In genomic region chr5:69167488-69167845, GRCh38 we compare ENCODE assay signal across 8 cellular contexts. TPM values are rescaled to one million over a fixed set of nuclear protein-coding genes. Genes with fewer than 3 reads are reported as not detected.
DNase-seq lines count a peak whose midpoint lies in the region; ATAC-seq and TF ChIP-seq lines count a peak whose summit lies in the region.

No MANE protein-coding gene starts in this region.

- H3K4me1 Mint-ChIP-seq in osteocyte (ENCODE audit: unreplicated experiment) = peaks cover 28% of the 10 kb centered on the region

- H3K36me3 ChIP-seq in esophagus (ENCODE audit: control insufficient read depth in 2 of 2, insufficient read depth in 2 of 2, low read length in 1 of 2) = no peaks in the 10 kb centered on the region

- peak overlapping the region in 1 of 2 donors; percentile 56 for H3K27ac ChIP-seq in esophagus (ENCODE audit: low read depth in 2 of 2, low read length in 1 of 2)

- H3K4me1 ChIP-seq in esophagus (ENCODE audit: control insufficient read depth in 2 of 2, insufficient read depth in 2 of 2, low read length in 1 of 2) = no peaks in the 10 kb centered on the region

- no peaks in the 10 kb centered on the region for H3K9me3 Mint-ChIP-seq in osteocyte (ENCODE audit: unreplicated experiment)

- H3K36me3 Mint-ChIP-seq in osteocyte (ENCODE audit: unreplicated experiment) = peaks cover 3% of the 10 kb centered on the region

- no peaks in the 10 kb centered on the region for H3K27me3 ChIP-seq in esophagus (ENCODE audit: control insufficient read depth in 1 of 2, insufficient read depth in 2 of 2, low read length in 2 of 2)

- H3K9me3 ChIP-seq in esophagus (ENCODE audit: control insufficient read depth in 2 of 2, insufficient read depth in 1 of 2, low read depth in 1 of 2, low read length in 1 of 2) = no peaks in the 10 kb centered on the region

- ATAC-seq in GM21423 (IDR thresholded peaks at IDR 0.05; ENCODE audit: unreplicated experiment) (no peak), omental fat pad (ENCODE audit: low FRiP score) (no peak)

- WGBS in esophagus, 2 donors = 0% methylated on average over 11 of the region's 11 CpGs

- H3K27ac Mint-ChIP-seq in osteocyte (ENCODE audit: unreplicated experiment) = peak overlapping the region; percentile 93

- DNase-seq in GM12865 (ENCODE audit: low read depth) (peak; percentile 28), OCI-M1 (lab: John Stamatoyannopoulos, UW) (peak; percentile 47), osteocyte (ENCODE audit: extremely low spot score, unreplicated experiment) (no peak), omental fat pad (ENCODE audit: low spot score) (no peak)
- DNase-seq in stimulated activated CD4-positive, alpha-beta T cell treated with anti-CD3 and anti-CD28 coated beads, Interleukin-4, amount 100 ng/mL, for 1 hour = no peak
- DNase-seq in stimulated activated CD4-positive, alpha-beta T cell treated with anti-CD3 and anti-CD28 coated beads, Interleukin-4, amount 100 ng/mL, for 4 hours = no peak

- no peak for TF ChIP-seq CTCF in GM12865 (IDR thresholded peaks at IDR 0.05; ENCODE audit: insufficient read depth, low read depth, low read length, missing control alignments)
- no peak for TF ChIP-seq CTCF in osteocyte (IDR thresholded peaks at IDR 0.05)
- no peak for TF ChIP-seq CTCF in omental fat pad (IDR thresholded peaks at IDR 0.05)

- peak overlapping the region; percentile 95 for H3K4me3 Mint-ChIP-seq in osteocyte (ENCODE audit: unreplicated experiment)

- H3K4me3 ChIP-seq in GM12865 (ENCODE audit: low read depth, low read length) = peak overlapping the region; percentile 83
- peak overlapping the region; percentile 77 to 90 for H3K4me3 ChIP-seq in esophagus (ENCODE audit: low read depth in 1 of 2, low read length in 2 of 2)

- no peaks in the 10 kb centered on the region for H3K27me3 Mint-ChIP-seq in osteocyte (ENCODE audit: unreplicated experiment)

RNA-seq across cellular contexts. Expression of gene CCNB1, which starts 0.5 kb away (rescaled TPM):
- polyA plus RNA-seq in esophagus = 10 to 100 TPM; 28.1 to 59.1 TPM
- total RNA-seq in osteocyte (38.5 and 39.3 TPM in 2 replicates), omental fat pad (10 to 100 TPM in 1 of 4 donors, 1 to 10 TPM in 3; 1.9 to 11.9 (median 2.7) TPM)

RNA-seq across cellular contexts. Expression of gene CENPH, which starts 21.9 kb away (rescaled TPM):
- 1 to 10 TPM; 7.2 to 8.4 TPM for polyA plus RNA-seq in esophagus
- total RNA-seq in osteocyte = 5.3 and 7.7 TPM in 2 replicates
- 1 to 10 TPM; 1.0 to 2.5 (median 2.0) TPM for total RNA-seq in omental fat pad

Comparison
In these comparisons a context has a peak if more than half of its experiments do, and no peak if none do; other contexts are left out.
1. DNase-seq: peak in GM12865 (single experiment) and OCI-M1 (single experiment); none in osteocyte (single experiment), stimulated activated CD4-positive, alpha-beta T cell treated with anti-CD3 and anti-CD28 coated beads, Interleukin-4, amount 100 ng/mL, for 1 hour (single experiment), stimulated activated CD4-positive, alpha-beta T cell treated with anti-CD3 and anti-CD28 coated beads, Interleukin-4, amount 100 ng/mL, for 4 hours (0 of 2) and omental fat pad (single experiment).